14 cellular contexts compared by ENCODE assay signal in the genomic region with DNA sequence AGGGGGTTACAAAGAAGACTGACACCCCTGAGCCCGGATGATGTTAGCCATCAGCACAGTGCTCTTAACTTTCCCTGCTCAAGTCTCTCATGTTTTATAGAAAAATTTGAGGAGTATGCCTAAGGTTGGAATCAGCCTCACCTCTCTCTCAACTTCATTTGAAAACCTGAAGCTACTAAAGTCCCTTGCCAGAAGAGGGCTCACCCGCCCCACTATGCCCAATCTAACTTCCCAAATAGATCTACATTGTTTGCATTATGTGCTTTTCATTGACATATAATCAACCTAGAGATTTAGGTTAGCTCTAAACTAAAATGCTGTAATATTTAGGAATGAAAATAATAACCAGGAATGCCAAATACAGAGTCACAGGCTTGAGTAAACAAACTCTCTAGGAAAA.
DNase-seq lines count a peak whose midpoint lies in the region; ATAC-seq and TF ChIP-seq lines count a peak whose summit lies in the region.
"Had no signal": no experiment of that assay in that cellular context is flagged by ENCODE, and none has a peak within 500 bp of the region (broad histone marks: within the 10 kb centered on the region; RNA-seq: fewer than 3 reads in every experiment).

No MANE protein-coding gene starts in this region.

- H3K27me3 ChIP-seq in RWPE2 (ENCODE audit: insufficient read depth, poor library complexity, severe bottlenecking) = no peaks in the 10 kb centered on the region

- no peaks in the 10 kb centered on the region for H3K36me3 ChIP-seq in RWPE2 (ENCODE audit: low read depth)
- H3K36me3 ChIP-seq: esophagus muscularis mucosa, neutrophil had no signal

- TF ChIP-seq CTCF in AG09319 (IDR thresholded peaks at IDR 0.05; ENCODE audit: low read depth, low read length) (peak; percentile 52), RWPE2 (IDR thresholded peaks at IDR 0.05; ENCODE audit: poor library complexity, severe bottlenecking) (peak; percentile 65), fibroblast of the aortic adventitia (IDR thresholded peaks at IDR 0.05; ENCODE audit: insufficient read depth, low read length) (peak; percentile 39)

- intact Hi-C loops in sciatic nerve (cut with DNase I) = no loop called here

- no peak overlapping the region for H3K27ac ChIP-seq in RWPE2 (ENCODE audit: poor library complexity, severe bottlenecking)
- H3K27ac ChIP-seq: esophagus muscularis mucosa, neutrophil had no signal

- DNase-seq in AG09319 (ENCODE audit: extremely low read depth, low read depth) (no peak), EL (peak; percentile 40), RWPE2 (ENCODE audit: low spot score) (no peak), fibroblast of the aortic adventitia (ENCODE audit: low read depth) (peak; percentile 55), sciatic nerve (ENCODE audit: low spot score) (no peak)
- DNase-seq in activated effector memory CD4-positive, alpha-beta T cell treated with anti-CD3 and anti-CD28 coated beads, Interleukin-2, amount 50 U/mL, for 16 hours = no peak
- DNase-seq: islet precursor cell, NCI-H2171, SHP77 had no signal

- ATAC-seq in RWPE2 (ENCODE audit: low read depth) = 0 out of 3 replicates have a peak, but pooled peaks have one; percentile 42
- ATAC-seq in GM21576 (IDR thresholded peaks at IDR 0.05; ENCODE audit: unreplicated experiment) = no peak
- no peak for ATAC-seq in sciatic nerve
- ATAC-seq in HG03460 (IDR thresholded peaks at IDR 0.05; ENCODE audit: unreplicated experiment) = no peak
- ATAC-seq: activated CD4-positive, CD25-positive, alpha-beta regulatory T cell treated with anti-CD3 and anti-CD28 coated beads, Interleukin-2, amount 50 U/mL, for 24 hours had no signal

- H3K4me3 ChIP-seq in RWPE2 (ENCODE audit: severe bottlenecking) (no peak overlapping the region), fibroblast of the aortic adventitia (ENCODE audit: low read depth, low read length) (no peak overlapping the region)
- H3K4me3 ChIP-seq: esophagus muscularis mucosa had no signal

- no peaks in the 10 kb centered on the region for H3K4me1 ChIP-seq in RWPE2 (ENCODE audit: insufficient read depth, poor library complexity, severe bottlenecking)

- no peaks in the 10 kb centered on the region for H3K9me3 ChIP-seq in RWPE2 (ENCODE audit: severe bottlenecking)
- H3K9me3 ChIP-seq: esophagus muscularis mucosa, neutrophil had no signal

Comparison
In these comparisons a context has a peak if more than half of its experiments do, and no peak if none do; other contexts are left out.
1. DNase-seq: peak in EL (single experiment) and fibroblast of the aortic adventitia (single experiment); none in AG09319 (single experiment), RWPE2 (single experiment), activated effector memory CD4-positive, alpha-beta T cell treated with anti-CD3 and anti-CD28 coated beads, Interleukin-2, amount 50 U/mL, for 16 hours (single experiment) and sciatic nerve (single experiment).
2. Peak in every context shown above with its lines, with median percentiles within 50 percentile points of each other: CTCF ChIP-seq.